9 cellular contexts compared by ENCODE assay signal in genomic region chr3:185744997-185745843, GRCh38.
DNase-seq lines count a peak whose midpoint lies in the region; TF ChIP-seq lines count a peak whose summit lies in the region.
"Had no signal": no experiment of that assay in that cellular context is flagged by ENCODE, and none has a peak within 500 bp of the region (broad histone marks: within the 10 kb centered on the region; RNA-seq: fewer than 3 reads in every experiment).

No MANE protein-coding gene starts in this region.

- peak overlapping the region; percentile 6 for H3K4me3 ChIP-seq in epithelial cell of proximal tubule (ENCODE audit: low read depth, low read length)
- H3K4me3 ChIP-seq: A549 had no signal

- TF ChIP-seq CTCF in epithelial cell of proximal tubule (conservative IDR thresholded peaks at IDR 0.05; ENCODE audit: low read depth, low read length): no peak

- DNase-seq in NCI-H510A treated with DMSO at 0.1 percent for 48 hours (lab: John Stamatoyannopoulos, UW) (peak; percentile 23), NCI-H510A (lab: John Stamatoyannopoulos, UW) (no peak), LHCN-M2 (ENCODE audit: low read depth) (peak; percentile 85), epithelial cell of proximal tubule (ENCODE audit: low read depth) (peak; percentile 92), stromal cell of bone marrow (ENCODE audit: low read depth) (peak; percentile 63), NCI-H2107 treated with DMSO at 0.1 percent for 48 hours (lab: John Stamatoyannopoulos, UW; ENCODE audit: unreplicated experiment) (no peak)
- no peak for DNase-seq in activated CD4-positive, alpha-beta T cell treated with anti-CD3 and anti-CD28 coated beads for 1 hour
- no peak for DNase-seq in activated CD4-positive, alpha-beta T cell treated with anti-CD3 and anti-CD28 coated beads for 4 hours

Comparison
In these comparisons a context has a peak if more than half of its experiments do, and no peak if none do; other contexts are left out.
1. DNase-seq: peak in NCI-H510A treated with DMSO at 0.1 percent for 48 hours (single experiment), LHCN-M2 (single experiment), epithelial cell of proximal tubule (single experiment) and stromal cell of bone marrow (single experiment); none in NCI-H510A (single experiment), activated CD4-positive, alpha-beta T cell treated with anti-CD3 and anti-CD28 coated beads for 1 hour (single experiment), NCI-H2107 treated with DMSO at 0.1 percent for 48 hours (single experiment) and activated CD4-positive, alpha-beta T cell treated with anti-CD3 and anti-CD28 coated beads for 4 hours (0 of 2).